ENCODE assay signal across 15 cellular contexts in genomic region chr11:60657880-60658279, GRCh38. TPM values are rescaled to one million over a fixed set of nuclear protein-coding genes. Genes with fewer than 3 reads are reported as not detected.
DNase-seq lines count a peak whose midpoint lies in the region; ATAC-seq, FAIRE-seq and TF ChIP-seq lines count a peak whose summit lies in the region.
"Had no signal": no experiment of that assay in that cellular context is flagged by ENCODE, and none has a peak within 500 bp of the region (broad histone marks: within the 10 kb centered on the region; RNA-seq: fewer than 3 reads in every experiment).

No MANE protein-coding gene starts in this region.

- CTCF ChIA-PET in A549 (lab: Yijun Ruan, JAX) (interaction anchor here (0.6 kb wide), 1 partner anchor 11 kb away, joined by 4 read pairs; no protein-coding TSS in a partner anchor), HEK293 (lab: Yijun Ruan, JAX) (interaction anchor here (0.9 kb wide), 2 partner anchors 12 to 168 kb away, joined by 3 read pairs; no protein-coding TSS in a partner anchor)

- DNase-seq in A549 (ENCODE audit: low read depth in 1 of 2, low spot score in 1 of 2) (peak in 1 of 2 experiments; percentile 16), NCI-H345 treated with DMSO at 0.1 percent for 48 hours (lab: John Stamatoyannopoulos, UW; ENCODE audit: unreplicated experiment) (peak; percentile 62), iPS-NIHi7 (ENCODE audit: extremely low spot score) (peak; percentile 21), medulla oblongata (ENCODE audit: extremely low spot score) (no peak), erythroblast (lab: John Stamatoyannopoulos, UW) (no peak)
- DNase-seq: activated T-cell treated with anti-CD3 and anti-CD28 coated beads for 4 hours; effector CD8-positive, alpha-beta T cell; EL; ovary; stimulated activated naive CD8-positive, alpha-beta T cell treated with anti-CD3 and anti-CD28 coated beads, Interleukin-15, amount 100 ng/mL, for 72 hours had no signal

- H3K9me3 ChIP-seq in A549: no peaks in the 10 kb centered on the region
- no peaks in the 10 kb centered on the region for H3K9me3 ChIP-seq in HEK293 (ENCODE audit: control insufficient read depth, insufficient read depth, low read depth, low read length)
- H3K9me3 ChIP-seq: ascending aorta, ovary had no signal

- 22% methylated on average over 4 of the region's 4 CpGs for WGBS in A549 (ENCODE audit: missing lambda C conversion rate)

- POLR2A ChIA-PET in A549 (lab: Yijun Ruan, JAX) (no interaction called here), HEK293 (lab: Yijun Ruan, JAX) (no interaction called here)

- TF ChIP-seq RAD21 in A549 (conservative IDR thresholded peaks at IDR 0.05 in 1 of 2, IDR thresholded peaks at IDR 0.05 in 1 of 2): peak in 1 of 2 experiments; percentile 13; a peak in 1 of 5 replicates

- TF ChIP-seq CTCF in A549 (IDR thresholded peaks at IDR 0.05): no peak
- TF ChIP-seq CTCF in HEK293 (tag by site-specific recombination; IDR thresholded peaks at IDR 0.05): no peak

- H3K4me2 ChIP-seq in A549: no peak overlapping the region

- TF ChIP-seq POLR2A in A549 (IDR thresholded peaks at IDR 0.05; ENCODE audit: low read length): no peak
- TF ChIP-seq POLR2A in erythroblast (IDR thresholded peaks at IDR 0.05; ENCODE audit: low read length): no peak

- H3K4me3 ChIP-seq in A549: no peak overlapping the region
- H3K4me3 ChIP-seq in HEK293 (ENCODE audit: low read depth, low read length): no peak overlapping the region
- H3K4me3 ChIP-seq: ascending aorta, ovary had no signal

- TF ChIP-seq EP300 in A549 (IDR thresholded peaks at IDR 0.05): no peak

- H3K4me1 ChIP-seq in A549 (no peaks in the 10 kb centered on the region), HEK293 (ENCODE audit: control insufficient read depth, insufficient read depth, low read length) (no peaks in the 10 kb centered on the region)
- H3K4me1 ChIP-seq: ascending aorta had no signal

- ATAC-seq in A549 (peak; percentile 43 to 54; a peak in 3 of 6 replicates), GM21619 (IDR thresholded peaks at IDR 0.05; ENCODE audit: unreplicated experiment) (no peak), HG03565 (IDR thresholded peaks at IDR 0.05; ENCODE audit: unreplicated experiment) (no peak)
- ATAC-seq: stimulated activated naive CD8-positive, alpha-beta T cell treated with anti-CD3 and anti-CD28 coated beads, Interleukin-15, amount 100 ng/mL, for 72 hours had no signal

- no peaks in the 10 kb centered on the region for H3K36me3 ChIP-seq in HEK293 (ENCODE audit: control insufficient read depth in 2 of 2, insufficient read depth in 1 of 2, low read length in 2 of 2)
- H3K36me3 ChIP-seq: ascending aorta, ovary had no signal

- no peak for FAIRE-seq in A549 (lab: Jason Lieb, UNC)
- FAIRE-seq: TTC549 had no signal

- H3K27ac ChIP-seq in A549 (no peak overlapping the region), HEK293 (ENCODE audit: extremely low read depth, low read depth, low read length) (no peak overlapping the region)
- H3K27ac ChIP-seq: ascending aorta, ovary had no signal

TF ChIP-seq in A549, 52 proteins besides CTCF, POLR2A, EP300 and RAD21:
- TF ChIP-seq NR3C1 (IDR thresholded peaks at IDR 0.05) (no peak), CEBPB (IDR thresholded peaks at IDR 0.05) (no peak), PHF8 (IDR thresholded peaks at IDR 0.05; ENCODE audit: borderline replicate concordance, low read depth) (no peak), POLR2AphosphoS2 (conservative IDR thresholded peaks at IDR 0.05; ENCODE audit: low read length) (no peak), ESRRA (IDR thresholded peaks at IDR 0.05; ENCODE audit: borderline replicate concordance, low read length) (no peak), CBX2 (IDR thresholded peaks at IDR 0.05; ENCODE audit: borderline replicate concordance, low read depth) (no peak), CBX8 (IDR thresholded peaks at IDR 0.05) (no peak), SMC3 (IDR thresholded peaks at IDR 0.05) (no peak), EHMT2 (IDR thresholded peaks at IDR 0.05; ENCODE audit: low read depth) (no peak), REST (IDR thresholded peaks at IDR 0.05) (no peak)

TF ChIP-seq in HEK293, 187 proteins besides CTCF, POLR2A, EP300 and RAD21:
- TF ChIP-seq, protein P1, sequence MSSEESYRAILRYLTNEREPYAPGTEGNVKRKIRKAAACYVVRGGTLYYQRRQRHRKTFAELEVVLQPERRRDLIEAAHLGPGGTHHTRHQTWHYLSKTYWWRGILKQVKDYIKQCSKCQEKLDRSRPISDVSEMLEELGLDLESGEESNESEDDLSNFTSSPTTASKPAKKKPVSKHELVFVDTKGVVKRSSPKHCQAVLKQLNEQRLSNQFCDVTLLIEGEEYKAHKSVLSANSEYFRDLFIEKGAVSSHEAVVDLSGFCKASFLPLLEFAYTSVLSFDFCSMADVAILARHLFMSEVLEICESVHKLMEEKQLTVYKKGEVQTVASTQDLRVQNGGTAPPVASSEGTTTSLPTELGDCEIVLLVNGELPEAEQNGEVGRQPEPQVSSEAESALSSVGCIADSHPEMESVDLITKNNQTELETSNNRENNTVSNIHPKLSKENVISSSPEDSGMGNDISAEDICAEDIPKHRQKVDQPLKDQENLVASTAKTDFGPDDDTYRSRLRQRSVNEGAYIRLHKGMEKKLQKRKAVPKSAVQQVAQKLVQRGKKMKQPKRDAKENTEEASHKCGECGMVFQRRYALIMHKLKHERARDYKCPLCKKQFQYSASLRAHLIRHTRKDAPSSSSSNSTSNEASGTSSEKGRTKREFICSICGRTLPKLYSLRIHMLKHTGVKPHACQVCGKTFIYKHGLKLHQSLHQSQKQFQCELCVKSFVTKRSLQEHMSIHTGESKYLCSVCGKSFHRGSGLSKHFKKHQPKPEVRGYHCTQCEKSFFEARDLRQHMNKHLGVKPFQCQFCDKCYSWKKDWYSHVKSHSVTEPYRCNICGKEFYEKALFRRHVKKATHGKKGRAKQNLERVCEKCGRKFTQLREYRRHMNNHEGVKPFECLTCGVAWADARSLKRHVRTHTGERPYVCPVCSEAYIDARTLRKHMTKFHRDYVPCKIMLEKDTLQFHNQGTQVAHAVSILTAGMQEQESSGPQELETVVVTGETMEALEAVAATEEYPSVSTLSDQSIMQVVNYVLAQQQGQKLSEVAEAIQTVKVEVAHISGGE (tag by site-specific recombination; conservative IDR thresholded peaks at IDR 0.05; ENCODE audit: low read depth): peak; percentile 45
- no peak for TF ChIP-seq KLF10 (tag by site-specific recombination; IDR thresholded peaks at IDR 0.05)
- TF ChIP-seq ZNF354C (tag by site-specific recombination; IDR thresholded peaks at IDR 0.05; ENCODE audit: borderline replicate concordance, low read depth): no peak
- no peak for TF ChIP-seq KLF7 (tag by site-specific recombination; IDR thresholded peaks at IDR 0.05; ENCODE audit: borderline replicate concordance)
- TF ChIP-seq, protein P2, sequence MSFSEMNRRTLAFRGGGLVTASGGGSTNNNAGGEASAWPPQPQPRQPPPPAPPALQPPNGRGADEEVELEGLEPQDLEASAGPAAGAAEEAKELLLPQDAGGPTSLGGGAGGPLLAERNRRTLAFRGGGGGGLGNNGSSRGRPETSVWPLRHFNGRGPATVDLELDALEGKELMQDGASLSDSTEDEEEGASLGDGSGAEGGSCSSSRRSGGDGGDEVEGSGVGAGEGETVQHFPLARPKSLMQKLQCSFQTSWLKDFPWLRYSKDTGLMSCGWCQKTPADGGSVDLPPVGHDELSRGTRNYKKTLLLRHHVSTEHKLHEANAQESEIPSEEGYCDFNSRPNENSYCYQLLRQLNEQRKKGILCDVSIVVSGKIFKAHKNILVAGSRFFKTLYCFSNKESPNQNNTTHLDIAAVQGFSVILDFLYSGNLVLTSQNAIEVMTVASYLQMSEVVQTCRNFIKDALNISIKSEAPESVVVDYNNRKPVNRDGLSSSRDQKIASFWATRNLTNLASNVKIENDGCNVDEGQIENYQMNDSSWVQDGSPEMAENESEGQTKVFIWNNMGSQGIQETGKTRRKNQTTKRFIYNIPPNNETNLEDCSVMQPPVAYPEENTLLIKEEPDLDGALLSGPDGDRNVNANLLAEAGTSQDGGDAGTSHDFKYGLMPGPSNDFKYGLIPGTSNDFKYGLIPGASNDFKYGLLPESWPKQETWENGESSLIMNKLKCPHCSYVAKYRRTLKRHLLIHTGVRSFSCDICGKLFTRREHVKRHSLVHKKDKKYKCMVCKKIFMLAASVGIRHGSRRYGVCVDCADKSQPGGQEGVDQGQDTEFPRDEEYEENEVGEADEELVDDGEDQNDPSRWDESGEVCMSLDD (tag by site-specific recombination; IDR thresholded peaks at IDR 0.05): no peak

RNA-seq across cellular contexts. Expression of gene MS4A8, which starts 41.5 kb away (rescaled TPM):
- polyA plus RNA-seq in A549 (2011; rRNA removed) (0.11 TPM in 1 of 2 replicates, not detected in the other), A549 (2017; fragmentation: RNase III; extraction: RNeasy Plus Mini Kit Qiagen cat#74134 plus additional on column Dnase treatment) (not detected in 3 replicates)
- not detected in 2 replicates for polyA plus RNA-seq in A549 (2012; cell fraction: cytosol; rRNA removed)
- not detected in 2 replicates for polyA plus RNA-seq in A549 (2012; cell fraction: nucleus; rRNA removed)
- polyA minus RNA-seq in A549 (2011; rRNA and poly(A)+ RNA removed): not detected in 2 replicates

Comparison
In these comparisons a context has a peak if more than half of its experiments do, and no peak if none do; other contexts are left out.
1. ATAC-seq: peak in A549 (2 of 2); none in GM21619 (single experiment) and HG03565 (single experiment).
2. DNase-seq: peak in NCI-H345 treated with DMSO at 0.1 percent for 48 hours (single experiment) and iPS-NIHi7 (single experiment); none in medulla oblongata (single experiment) and erythroblast (0 of 2).